ENCODE assay signal across 8 cellular contexts in the genomic region with DNA sequence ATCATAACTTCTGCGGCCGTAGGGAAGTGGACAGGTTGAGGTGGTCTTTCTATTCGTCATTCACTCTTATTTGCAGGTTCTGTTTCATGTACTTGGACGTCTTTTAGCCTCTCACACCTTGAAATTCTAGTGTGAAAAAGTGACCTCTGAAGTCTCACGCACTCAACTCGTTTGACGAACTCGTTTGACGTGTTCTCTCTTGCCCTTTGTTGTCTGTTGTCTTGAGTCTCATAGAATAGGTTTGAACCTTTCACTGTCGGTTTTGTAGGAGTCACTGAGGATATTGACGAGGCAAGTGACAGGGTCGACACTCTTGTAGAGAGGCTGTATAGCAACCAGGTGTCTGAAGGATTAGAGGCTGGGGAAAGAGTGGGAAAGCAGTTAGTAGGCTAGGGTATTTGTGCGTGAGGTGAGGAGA. TPM values are rescaled to one million over a fixed set of nuclear protein-coding genes. Genes with fewer than 3 reads are reported as not detected.
DNase-seq lines count a peak whose midpoint lies in the region; ATAC-seq and TF ChIP-seq lines count a peak whose summit lies in the region.

No MANE protein-coding gene starts in this region.

- peaks cover 16% of the 10 kb centered on the region for H3K36me3 ChIP-seq in OCI-LY1 (ENCODE audit: insufficient read depth, low read length)
- H3K36me3 ChIP-seq in body of pancreas (replicated peaks in 1 of 2; ENCODE audit: insufficient read depth in 1 of 2, low read depth in 2 of 2) = no peaks in the 10 kb centered on the region

- no peaks in the 10 kb centered on the region for H3F3A ChIP-seq in OCI-LY1 (ENCODE audit: insufficient read depth, low read length)

- H2AFZ ChIP-seq in OCI-LY1 (ENCODE audit: low read length) = 0 out of 2 replicates have a peak overlapping the region, but pooled peaks have one; percentile 49

- 2 to 3% methylated on average over 13 of the region's 13 CpGs for WGBS in body of pancreas, 2 donors

- H3K9ac ChIP-seq in OCI-LY1 (ENCODE audit: low read length) = peak overlapping the region; percentile 83

- H3K4me1 ChIP-seq in OCI-LY1 (ENCODE audit: insufficient read depth, low read length, severe bottlenecking) = peaks cover 30% of the 10 kb centered on the region
- H3K4me1 ChIP-seq in body of pancreas = peaks cover 17% of the 10 kb centered on the region

- no peak for DNase-seq in AG09309 (ENCODE audit: low read depth)
- DNase-seq in body of pancreas = peak in 3 of 4 donors; percentile 17 to 22 (median 21)
- DNase-seq in left colon = peak in 1 of 2 donors; percentile 26
- DNase-seq in SK-N-DZ (ENCODE audit: low spot score) = no peak

- no peak for TF ChIP-seq POLR2A in body of pancreas (IDR thresholded peaks at IDR 0.05)

- H3K4me3 ChIP-seq in AG09309 (ENCODE audit: control insufficient read depth, low read depth, low read length) (peak overlapping the region; percentile 66), OCI-LY1 (ENCODE audit: low read depth, low read length, poor library complexity, severe bottlenecking) (peak overlapping the region; percentile 70), body of pancreas (peak overlapping the region; percentile 13 to 30)

- H3K27me3 ChIP-seq in OCI-LY1 (ENCODE audit: insufficient read depth, low read length) (no peaks in the 10 kb centered on the region), body of pancreas (no peaks in the 10 kb centered on the region)

- peaks cover 33% of the 10 kb centered on the region for H3K79me2 ChIP-seq in OCI-LY1 (ENCODE audit: insufficient read depth, low read length)

- ATAC-seq in GM19351 (IDR thresholded peaks at IDR 0.05; ENCODE audit: unreplicated experiment) (peak; percentile 6), body of pancreas (no peak), left colon (peak; percentile 17), GM21390 (IDR thresholded peaks at IDR 0.05; ENCODE audit: unreplicated experiment) (no peak)

- H3K9me2 ChIP-seq in OCI-LY1 (ENCODE audit: low read depth, low read length) = no peaks in the 10 kb centered on the region

- H3K9me3 ChIP-seq in OCI-LY1 (ENCODE audit: low read length) (no peaks in the 10 kb centered on the region), body of pancreas (no peaks in the 10 kb centered on the region)

- H3K27ac ChIP-seq in OCI-LY1 (ENCODE audit: low read depth, low read length, poor library complexity, severe bottlenecking) (peak overlapping the region; percentile 61), body of pancreas (peak overlapping the region; percentile 89 to 96 (median 92)), temporal lobe (ENCODE audit: low read depth, low read length) (peak overlapping the region; percentile 84)

- peak overlapping the region; percentile 90 for H3K4me2 ChIP-seq in OCI-LY1 (ENCODE audit: low read length)

- TF ChIP-seq CTCF in AG09309 (IDR thresholded peaks at IDR 0.05; ENCODE audit: control insufficient read depth, insufficient read depth, low read depth, low read length, missing control alignments) (no peak), OCI-LY1 (IDR thresholded peaks at IDR 0.05; ENCODE audit: low read length) (no peak), body of pancreas (IDR thresholded peaks at IDR 0.05) (no peak)

- intact Hi-C loops in body of pancreas (cut with DNase I) = no loop called here
- intact Hi-C loops in left colon (cut with DNase I, micrococcal nuclease) = loop anchor here in 1 of 2 donors (10.0 kb wide), 1 partner anchor 266 kb away; no protein-coding TSS in a partner anchor

- peaks cover 3% of the 10 kb centered on the region; the same call in 1 of the 2 replicates for H4K20me1 ChIP-seq in OCI-LY1 (ENCODE audit: insufficient read depth, low read length)

RNA-seq across cellular contexts. Expression of a gene that starts 1.1 kb away (rescaled TPM):
- total RNA-seq in body of pancreas (10 to 100 TPM; 14.8 to 20.2 TPM), left colon (10 to 100 TPM; 79.8 to 90.1 TPM), temporal lobe (37.9 TPM)
- polyA plus RNA-seq in SK-N-DZ (2014; cell fraction: cytosol; rRNA removed) = 12.5 and 15.1 TPM in 2 replicates
- 9.7 and 18.0 TPM in 2 replicates for polyA plus RNA-seq in SK-N-DZ (2014; cell fraction: nucleus; rRNA removed)

Comparison
In these comparisons a context has a peak if more than half of its experiments do, and no peak if none do; other contexts are left out.
1. DNase-seq: peak in body of pancreas (3 of 4); none in AG09309 (single experiment) and SK-N-DZ (single experiment).
2. ATAC-seq: peak in GM19351 (single experiment) and left colon (single experiment); none in body of pancreas (single experiment) and GM21390 (single experiment).
3. Peak in every context shown above with its lines, with median percentiles within 50 percentile points of each other: H3K4me3 ChIP-seq and H3K27ac ChIP-seq.